Comparison of ENCODE assay signal across 8 cellular contexts in the genomic region with DNA sequence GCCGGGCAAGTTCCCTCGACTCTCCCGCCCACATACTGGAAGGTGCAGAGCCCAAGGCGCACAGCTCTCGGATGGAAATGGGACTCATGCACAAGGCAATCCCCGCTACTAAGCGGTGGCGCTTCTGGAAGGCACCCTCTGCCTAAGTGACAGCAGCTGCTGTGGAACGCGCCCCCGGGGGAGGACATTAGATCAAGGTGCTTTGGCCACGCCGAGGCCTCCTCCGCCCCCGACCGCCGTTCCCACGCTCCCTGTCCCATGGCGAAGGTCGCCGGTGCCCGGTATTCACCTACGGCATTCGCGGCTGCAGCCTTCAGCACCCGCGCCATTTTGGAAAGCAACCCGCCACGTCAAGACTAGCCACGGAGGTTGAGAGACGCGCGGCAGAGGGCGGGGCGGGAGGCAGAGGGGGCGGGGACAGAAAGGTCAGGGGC. TPM values are rescaled to one million over a fixed set of nuclear protein-coding genes. Genes with fewer than 3 reads are reported as not detected.
DNase-seq lines count a peak whose midpoint lies in the region; ATAC-seq, FAIRE-seq and TF ChIP-seq lines count a peak whose summit lies in the region.

A gene (minus strand): TSS at position 339 of the 434 bp plus-strand sequence. CDS start 10 bp downstream, at position 329.

- H3K27me3 ChIP-seq in H7 (ENCODE audit: control insufficient read depth, insufficient read depth, low read length): no peaks in the 10 kb centered on the region
- no peaks in the 10 kb centered on the region for H3K27me3 ChIP-seq in pancreas

- peak; percentile 72 for DNase-seq in GDM1 (lab: John Stamatoyannopoulos, UW)
- peak; percentile 92 for DNase-seq in H7
- DNase-seq in LoVo (ENCODE audit: low spot score): peak; percentile 90
- DNase-seq in SHP77 treated with DMSO at 0.1 percent for 48 hours (lab: John Stamatoyannopoulos, UW): peak; percentile 62
- DNase-seq in activated naive CD4-positive, alpha-beta T cell (lab: John Stamatoyannopoulos, UW): peak; percentile 79 to 85 (median 84)
- peak; percentile 83 for DNase-seq in glomerular visceral epithelial cell (ENCODE audit: extremely low spot score)
- DNase-seq in pancreas: peak; percentile 88 to 95 (median 91)
- peak; percentile 91 for DNase-seq in type B pancreatic cell (ENCODE audit: extremely low spot score, unreplicated experiment)

- H3K36me3 Mint-ChIP-seq in type B pancreatic cell: peaks cover 7% of the 10 kb centered on the region

- H3K27me3 Mint-ChIP-seq in type B pancreatic cell: no peaks in the 10 kb centered on the region

- H3K4me1 ChIP-seq in pancreas: peaks cover 8 to 32% (median 11%) of the 10 kb centered on the region in 3 donors

- H3K27ac ChIP-seq in pancreas: peak within 1 kb of the TSS; percentile 97 to 98 (median 98)

- H3K36me3 ChIP-seq in H7 (replicated peaks; ENCODE audit: control insufficient read depth, insufficient read depth, low read length): peaks cover 7% of the 10 kb centered on the region
- peaks cover 0 to 7% (median 0%) of the 10 kb centered on the region in 3 donors for H3K36me3 ChIP-seq in pancreas

- no peak within 1 kb of the TSS for H3K4me3 Mint-ChIP-seq in type B pancreatic cell

- intact Hi-C loops in pancreas (cut with DNase I): no loop called here

- TF ChIP-seq CTCF in pancreas (IDR thresholded peaks at IDR 0.05) (no peak), type B pancreatic cell (conservative IDR thresholded peaks at IDR 0.05) (no peak)

- H3K4me1 Mint-ChIP-seq in type B pancreatic cell (ENCODE audit: unreplicated experiment): peaks cover 10% of the 10 kb centered on the region

- no peaks in the 10 kb centered on the region for H3K9me3 Mint-ChIP-seq in type B pancreatic cell

- H3K9me3 ChIP-seq in pancreas: no peaks in the 10 kb centered on the region

- FAIRE-seq in pancreas (lab: Jason Lieb, UNC): no peak

- 0 to 1% methylated on average over 36 of the region's 36 CpGs for WGBS in pancreas, 2 donors

- H3K27ac Mint-ChIP-seq in type B pancreatic cell: no peak within 1 kb of the TSS

- ATAC-seq in pancreas: peak; percentile 92 to 98 (median 94)

- H3K4me3 ChIP-seq in H7 (ENCODE audit: insufficient read depth, low read depth, low read length): peak within 1 kb of the TSS; percentile 90
- H3K4me3 ChIP-seq in pancreas: peak within 1 kb of the TSS; percentile 58 to 92 (median 82)

RNA-seq across cellular contexts. Expression of the gene that starts here (rescaled TPM):
- total RNA-seq in H7 (2014; rRNA removed; shearing (Covaris generic)): 11.2 and 18.4 TPM in 2 replicates
- total RNA-seq in pancreas (10 to 100 TPM; 15.0 to 18.8 (median 15.6) TPM), type B pancreatic cell (ENCODE audit: low replicate concordance) (16.5 and 20.3 TPM in 2 replicates)
- 10 to 100 TPM; 17.4 to 28.5 TPM for polyA plus RNA-seq in pancreas

Comparison
In these comparisons a context has a peak if more than half of its experiments do, and no peak if none do; other contexts are left out.
1. Peak in every context shown above with its lines: DNase-seq, ATAC-seq, H3K4me3 ChIP-seq and H3K27ac ChIP-seq.